In genomic region chr14:81433378-81433777, GRCh38 we compare ENCODE assay signal across 1 cellular context.
A peak's percentile ranks its signal among the peaks of the same experiment; 100 is the strongest.
TF ChIP-seq lines count a peak whose summit lies in the region.

No MANE protein-coding gene starts in this region.

TF ChIP-seq in GM12878, 131 proteins besides CTCF, POLR2A, EP300 and RAD21:
- TF ChIP-seq MYC (IDR thresholded peaks at IDR 0.05; ENCODE audit: insufficient read depth, insufficient read length, insufficient replicate concordance, low read length, severe bottlenecking) = no peak
- peak; percentile 58; the same call in 1 of the 2 replicates for TF ChIP-seq REST (IDR thresholded peaks at IDR 0.05; ENCODE audit: low read depth, low read length)
